ENCODE assay signal across 8 cellular contexts in genomic region chr20:44215125-44215524, GRCh38. TPM values are rescaled to one million over a fixed set of nuclear protein-coding genes. Genes with fewer than 3 reads are reported as not detected.
A peak's percentile ranks its signal among the peaks of the same experiment; 100 is the strongest.
DNase-seq lines count a peak whose midpoint lies in the region; ATAC-seq and TF ChIP-seq lines count a peak whose summit lies in the region.

No MANE protein-coding gene starts in this region.

- H2AFZ ChIP-seq in DND-41 (ENCODE audit: low read depth, low read length), result no peak overlapping the region
- no peak overlapping the region for H2AFZ ChIP-seq in SK-N-SH (ENCODE audit: low read depth)

- peak; percentile 95 for TF ChIP-seq CTCF in DND-41 (IDR thresholded peaks at IDR 0.05; ENCODE audit: borderline replicate concordance, extremely low read depth, low read length, poor library complexity, severe bottlenecking)
- peak; percentile 88 for TF ChIP-seq CTCF in LNCAP (IDR thresholded peaks at IDR 0.05)
- TF ChIP-seq CTCF in SK-N-SH (IDR thresholded peaks at IDR 0.05), result peak; percentile 90
- TF ChIP-seq CTCF in psoas muscle (IDR thresholded peaks at IDR 0.05), result peak; percentile 74

- H3K4me1 ChIP-seq in DND-41 (ENCODE audit: insufficient read depth, low read length) (peaks cover 50% of the 10 kb centered on the region), SK-N-SH (ENCODE audit: control insufficient read depth in 1 of 2, insufficient read depth in 2 of 2, low read depth in 1 of 2, low read length in 1 of 2) (peaks cover 0 to 7% of the 10 kb centered on the region in 2 experiments; a peak in 2 of 4 replicates), psoas muscle (peaks cover 18% of the 10 kb centered on the region)

- intact Hi-C loops in head of caudate nucleus (cut with DNase I) (loop anchor here (10.0 kb wide), 1 partner anchor 390 kb away; no protein-coding TSS in a partner anchor), psoas muscle (cut with DNase I) (loop anchor here (5.0 to 10.0 kb wide), 4 partner anchors 260 to 670 kb away; partner anchors contain the start of genes TTPAL (in 1 of the 2) and YWHAB (in 1 of the 2))

- H3K4me3 ChIP-seq in DND-41 (ENCODE audit: low read depth in 1 of 2, low read length in 2 of 2), result no peak overlapping the region
- no peak overlapping the region; a peak in 1 of 4 replicates for H3K4me3 ChIP-seq in SK-N-SH (ENCODE audit: low read depth in 2 of 2, low read length in 1 of 2)
- H3K4me3 ChIP-seq in psoas muscle, result no peak overlapping the region

- peaks cover 6% of the 10 kb centered on the region for H3K27me3 Mint-ChIP-seq in activated naive CD4-positive, alpha-beta T cell treated with anti-CD3 and anti-CD28 coated beads, Interleukin-2, amount 10 ng/mL, durations not matched to agents 7 days and 5 days

- H3K9me3 ChIP-seq in DND-41 (ENCODE audit: insufficient read depth, low read length, severe bottlenecking) (no peaks in the 10 kb centered on the region), SK-N-SH (no peaks in the 10 kb centered on the region), psoas muscle (no peaks in the 10 kb centered on the region)

- peaks cover 8% of the 10 kb centered on the region for H3K79me2 ChIP-seq in DND-41 (ENCODE audit: insufficient read depth, low read length)
- peaks cover 10% of the 10 kb centered on the region for H3K79me2 ChIP-seq in SK-N-SH (ENCODE audit: insufficient read depth)

- H3K27me3 ChIP-seq in DND-41 (ENCODE audit: insufficient read depth, low read length, poor library complexity) (no peaks in the 10 kb centered on the region), SK-N-SH (ENCODE audit: insufficient read depth) (no peaks in the 10 kb centered on the region), psoas muscle (ENCODE audit: insufficient read depth in 3 of 3, low read length in 2 of 3) (no peaks in the 10 kb centered on the region)

- H3F3A ChIP-seq in SK-N-SH (replicated peaks; ENCODE audit: insufficient read depth), result peaks cover 2% of the 10 kb centered on the region

- no peak overlapping the region for H3K27ac Mint-ChIP-seq in activated naive CD4-positive, alpha-beta T cell treated with anti-CD3 and anti-CD28 coated beads, Interleukin-2, amount 10 ng/mL, durations not matched to agents 7 days and 5 days

- POLR2A ChIA-PET in SK-N-SH (lab: Yijun Ruan, JAX), result no interaction called here

- H3K4me2 ChIP-seq in DND-41 (ENCODE audit: insufficient read depth, low read length) (no peak overlapping the region), SK-N-SH (no peak overlapping the region)

- H3K36me3 ChIP-seq in DND-41 (ENCODE audit: insufficient read depth, low read length), result no peaks in the 10 kb centered on the region; the same call in 1 of the 2 replicates
- no peaks in the 10 kb centered on the region for H3K36me3 ChIP-seq in SK-N-SH (replicated peaks in 1 of 2; ENCODE audit: control insufficient read depth in 1 of 2, insufficient read depth in 2 of 2, low read length in 1 of 2)
- H3K36me3 ChIP-seq in psoas muscle (ENCODE audit: insufficient read depth in 1 of 2, low read depth in 1 of 2), result peaks cover 0 to 6% of the 10 kb centered on the region in 2 donors

- CTCF ChIA-PET in SK-N-SH (lab: Yijun Ruan, JAX), result interaction anchor here (0.6 to 11.2 kb wide), 33 partner anchors 9 to 552 kb away, joined by 3 to 264 read pairs (median 4); partner anchors contain the start of genes FITM2 and GDAP1L1
- CTCF ChIA-PET in activated naive CD4-positive, alpha-beta T cell treated with anti-CD3 and anti-CD28 coated beads, Interleukin-2, amount 10 ng/mL, durations not matched to agents 7 days and 5 days (lab: Charles Lee), result interaction anchor here (0.7 to 9.1 kb wide), 15 partner anchors 8 to 517 kb away, joined by 3 to 351 read pairs (median 4); partner anchors contain the start of gene FITM2

- no peak overlapping the region for H3K4me3 Mint-ChIP-seq in activated naive CD4-positive, alpha-beta T cell treated with anti-CD3 and anti-CD28 coated beads, Interleukin-2, amount 10 ng/mL, durations not matched to agents 7 days and 5 days

- peaks cover 4% of the 10 kb centered on the region for H4K20me1 ChIP-seq in DND-41 (ENCODE audit: insufficient read depth, low read length)
- H4K20me1 ChIP-seq in SK-N-SH (ENCODE audit: insufficient read depth), result no peaks in the 10 kb centered on the region

- DNase-seq in DND-41, result peak; percentile 79
- peak; percentile 69 for DNase-seq in SK-N-SH
- peak; percentile 87 for DNase-seq in activated naive CD4-positive, alpha-beta T cell treated with anti-CD3 and anti-CD28 coated beads, Interleukin-2, amount 10 ng/mL, durations not matched to agents 7 days and 5 days
- peak; percentile 48 to 88 (median 76) for DNase-seq in head of caudate nucleus
- DNase-seq in psoas muscle, result peak; percentile 58 to 79

- TF ChIP-seq RAD21 in SK-N-SH (IDR thresholded peaks at IDR 0.05; ENCODE audit: low read length), result peak; percentile 91

- 50% methylated on average over 7 of the region's 7 CpGs for WGBS in SK-N-SH (ENCODE audit: low lambda C conversion rate)
- WGBS in psoas muscle, 3 donors, result 49 to 64% (median 55%) methylated on average over 7 of the region's 7 CpGs

- H3K36me3 Mint-ChIP-seq in activated naive CD4-positive, alpha-beta T cell treated with anti-CD3 and anti-CD28 coated beads, Interleukin-2, amount 10 ng/mL, durations not matched to agents 7 days and 5 days, result peaks cover 5% of the 10 kb centered on the region

- H3K9me3 Mint-ChIP-seq in activated naive CD4-positive, alpha-beta T cell treated with anti-CD3 and anti-CD28 coated beads, Interleukin-2, amount 10 ng/mL, durations not matched to agents 7 days and 5 days, result no peaks in the 10 kb centered on the region

- H3K9ac ChIP-seq in DND-41 (ENCODE audit: low read depth, low read length) (no peak overlapping the region), SK-N-SH (no peak overlapping the region)

- TF ChIP-seq EP300 in SK-N-SH (IDR thresholded peaks at IDR 0.05; ENCODE audit: borderline replicate concordance in 1 of 2, low read depth in 1 of 2, low read length in 1 of 2), result no peak

- H3K27ac ChIP-seq in DND-41 (ENCODE audit: low read length), result no peak overlapping the region
- no peak overlapping the region for H3K27ac ChIP-seq in SK-N-SH (ENCODE audit: low read depth in 2 of 2, low read length in 1 of 2)
- H3K27ac ChIP-seq in psoas muscle, result no peak overlapping the region

- ATAC-seq in DND-41 (ENCODE audit: insufficient read depth, low read depth) (peak; percentile 39), psoas muscle (no peak), GM19463 (IDR thresholded peaks at IDR 0.05; ENCODE audit: unreplicated experiment) (no peak), GM21723 (IDR thresholded peaks at IDR 0.05; ENCODE audit: unreplicated experiment) (no peak)

- peaks cover 64% of the 10 kb centered on the region for H3K4me1 Mint-ChIP-seq in activated naive CD4-positive, alpha-beta T cell treated with anti-CD3 and anti-CD28 coated beads, Interleukin-2, amount 10 ng/mL, durations not matched to agents 7 days and 5 days

- H3K9me2 ChIP-seq in SK-N-SH, result no peaks in the 10 kb centered on the region

TF ChIP-seq in SK-N-SH, 30 proteins besides CTCF, POLR2A, EP300 and RAD21 (continues in another document):
- TF ChIP-seq FOXJ3 (CRISPR knock-in tag; IDR thresholded peaks at IDR 0.05), result 0 out of 2 replicates have a peak, but pooled peaks have one; percentile 43
- TF ChIP-seq SMC3 (IDR thresholded peaks at IDR 0.05; ENCODE audit: low read depth, low read length), result peak; percentile 72
- no peak for TF ChIP-seq MAX (IDR thresholded peaks at IDR 0.05; ENCODE audit: low read depth)
- no peak for TF ChIP-seq CHD2 (IDR thresholded peaks at IDR 0.05; ENCODE audit: low read length, partially characterized antibody)
- TF ChIP-seq USF2 (IDR thresholded peaks at IDR 0.05; ENCODE audit: borderline replicate concordance, low read depth, low read length), result no peak
- no peak for TF ChIP-seq MXI1 (IDR thresholded peaks at IDR 0.05; ENCODE audit: low read depth, low read length)
- no peak for TF ChIP-seq ELF1 (IDR thresholded peaks at IDR 0.05)
- no peak for TF ChIP-seq RXRA (IDR thresholded peaks at IDR 0.05; ENCODE audit: borderline replicate concordance, low read depth)
- TF ChIP-seq RCOR1 (IDR thresholded peaks at IDR 0.05; ENCODE audit: low read length), result peak; percentile 30; the same call in 1 of the 2 replicates

RNA-seq across cellular contexts. Expression of gene OSER1, which starts 4.6 kb away (rescaled TPM):
- polyA plus RNA-seq in SK-N-SH (2012; rRNA removed) (22.3 and 31.0 TPM in 2 replicates), psoas muscle (10 to 100 TPM; 47.4 to 75.7 (median 71.4) TPM)
- polyA plus RNA-seq in SK-N-SH (2012; cell fraction: cytosol; rRNA removed), result 21.3 and 25.1 TPM in 2 replicates
- 44.4 and 73.2 TPM in 2 replicates for polyA plus RNA-seq in SK-N-SH (2012; cell fraction: nucleus; rRNA removed)
- total RNA-seq in psoas muscle, result 10 to 100 TPM; 46.0 to 97.6 (median 61.7) TPM

RNA-seq across cellular contexts. Expression of gene JPH2, which starts 28.1 kb away (rescaled TPM):
- 0.67 and 0.75 TPM in 2 replicates for polyA plus RNA-seq in SK-N-SH (2012; rRNA removed)
- 0.44 and 0.58 TPM in 2 replicates for polyA plus RNA-seq in SK-N-SH (2012; cell fraction: cytosol; rRNA removed)
- polyA plus RNA-seq in SK-N-SH (2012; cell fraction: nucleus; rRNA removed), result 0.66 and 0.74 TPM in 2 replicates
- 100 to 1,000 TPM in 1 of 4 donors, 10 to 100 TPM in 3; 48.0 to 145 (median 81.8) TPM for total RNA-seq in psoas muscle
- polyA plus RNA-seq in psoas muscle, result 10 to 100 TPM; 13.5 to 25.1 (median 19.9) TPM

RNA-seq across cellular contexts. Expression of gene GDAP1L1, which starts 32.0 kb away (rescaled TPM):
- 0.30 and 0.55 TPM in 2 replicates for polyA plus RNA-seq in SK-N-SH (2012; rRNA removed)
- 0.28 and 1.2 TPM in 2 replicates for polyA plus RNA-seq in SK-N-SH (2012; cell fraction: cytosol; rRNA removed)
- 0.34 and 0.70 TPM in 2 replicates for polyA plus RNA-seq in SK-N-SH (2012; cell fraction: nucleus; rRNA removed)
- not detected for total RNA-seq in psoas muscle
- polyA plus RNA-seq in psoas muscle, result under 1 TPM in 1 of 3 donors, not detected in 2; 0.04 TPM

Comparison
In these comparisons a context has a peak if more than half of its experiments do, and no peak if none do; other contexts are left out.
1. RNA of gene JPH2, which starts 28.1 kb away (polyA plus RNA-seq): 13.5 to 25.1 TPM in psoas muscle; 0.44 to 0.75 TPM in SK-N-SH; every median in the first group is over 4 times any median in the second.
2. Peak in every context shown above with its lines, with median percentiles within 50 percentile points of each other: DNase-seq and CTCF ChIP-seq.